Comparison of ENCODE assay signal across 19 cellular contexts in the genomic region with DNA sequence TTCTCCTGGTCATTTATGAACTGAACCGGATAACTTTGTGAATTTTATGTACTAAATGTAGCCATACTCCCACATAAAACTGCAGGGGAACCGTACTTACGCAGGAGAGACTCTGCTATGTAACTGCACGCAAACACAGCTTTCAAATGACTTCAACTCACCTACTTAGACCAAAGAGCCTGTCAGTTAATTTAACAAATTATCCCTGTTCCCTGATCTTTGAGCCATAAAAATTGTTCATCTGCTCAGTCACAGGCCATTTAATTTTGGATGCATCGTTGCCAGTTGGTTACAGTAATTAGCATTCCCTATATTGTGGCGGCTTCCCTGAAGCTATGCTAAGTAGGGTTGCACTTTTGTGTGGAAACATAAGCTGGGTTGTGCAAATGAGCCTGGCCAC. TPM values are rescaled to one million over a fixed set of nuclear protein-coding genes. Genes with fewer than 3 reads are reported as not detected.
DNase-seq lines count a peak whose midpoint lies in the region; TF ChIP-seq lines count a peak whose summit lies in the region.
"Had no signal": no experiment of that assay in that cellular context is flagged by ENCODE, and none has a peak within 500 bp of the region (broad histone marks: within the 10 kb centered on the region; RNA-seq: fewer than 3 reads in every experiment).

No MANE protein-coding gene starts in this region.

- H3K9ac ChIP-seq in Loucy (ENCODE audit: low read depth, low read length, poor library complexity, severe bottlenecking) (no peak overlapping the region), endodermal cell (ENCODE audit: extremely low read depth, low read length, poor library complexity, severe bottlenecking) (no peak overlapping the region)

- no peaks in the 10 kb centered on the region for H3K36me3 Mint-ChIP-seq in endodermal cell (ENCODE audit: low read depth)
- no peaks in the 10 kb centered on the region for H3K36me3 Mint-ChIP-seq in chondrocyte (ENCODE audit: low read depth)
- H3K36me3 Mint-ChIP-seq: activated CD8-positive, alpha-beta memory T cell treated with anti-CD3 and anti-CD28 coated beads, Interleukin-2, amount 10 ng/mL, durations not matched to agents 7 days and 5 days; activated naive CD4-positive, alpha-beta T cell treated with anti-CD3 and anti-CD28 coated beads, Interleukin-2, amount 10 ng/mL, durations not matched to agents 7 days and 5 days; CD4-positive, CD25-positive, alpha-beta regulatory T cell; WTC11 had no signal

- H3K27ac ChIP-seq in endodermal cell (ENCODE audit: low read depth, low read length) (peak overlapping the region; percentile 9), ascending aorta (no peak overlapping the region)

- H3K4me2 ChIP-seq in Loucy (ENCODE audit: low read depth, low read length, poor library complexity, severe bottlenecking), result no peak overlapping the region

- no peak overlapping the region for H3K4me3 ChIP-seq in Loucy (ENCODE audit: low read length, poor library complexity, severe bottlenecking)
- no peak overlapping the region for H3K4me3 ChIP-seq in endodermal cell (ENCODE audit: low read length)
- no peak overlapping the region for H3K4me3 ChIP-seq in ascending aorta

- WGBS in endodermal cell (ENCODE audit: insufficient coverage in 1 of 2, insufficient read length in 1 of 2), 2 experiments, result 93 to 95% methylated on average over 5 of the region's 6 CpGs

- H3K27ac Mint-ChIP-seq in endodermal cell, result no peak overlapping the region
- no peak overlapping the region for H3K27ac Mint-ChIP-seq in chondrocyte (ENCODE audit: unreplicated experiment)
- H3K27ac Mint-ChIP-seq: activated CD8-positive, alpha-beta memory T cell treated with anti-CD3 and anti-CD28 coated beads, Interleukin-2, amount 10 ng/mL, durations not matched to agents 7 days and 5 days; activated naive CD4-positive, alpha-beta T cell treated with anti-CD3 and anti-CD28 coated beads, Interleukin-2, amount 10 ng/mL, durations not matched to agents 7 days and 5 days; CD4-positive, CD25-positive, alpha-beta regulatory T cell; nephron progenitor cell; WTC11 had no signal

- peaks cover under 1% of the 10 kb centered on the region for H3K4me1 Mint-ChIP-seq in endodermal cell
- no peaks in the 10 kb centered on the region for H3K4me1 Mint-ChIP-seq in chondrocyte (ENCODE audit: low read depth)
- H3K4me1 Mint-ChIP-seq: activated CD8-positive, alpha-beta memory T cell treated with anti-CD3 and anti-CD28 coated beads, Interleukin-2, amount 10 ng/mL, durations not matched to agents 7 days and 5 days; activated naive CD4-positive, alpha-beta T cell treated with anti-CD3 and anti-CD28 coated beads, Interleukin-2, amount 10 ng/mL, durations not matched to agents 7 days and 5 days; CD4-positive, CD25-positive, alpha-beta regulatory T cell had no signal

- intact Hi-C loops in ascending aorta (cut with DNase I), result no loop called here

- H3K9me3 Mint-ChIP-seq in endodermal cell, result peaks cover 5% of the 10 kb centered on the region
- H3K9me3 Mint-ChIP-seq in chondrocyte (ENCODE audit: low read depth), result peaks cover 5% of the 10 kb centered on the region
- H3K9me3 Mint-ChIP-seq: activated naive CD4-positive, alpha-beta T cell treated with anti-CD3 and anti-CD28 coated beads, Interleukin-2, amount 10 ng/mL, durations not matched to agents 7 days and 5 days had no signal

- H3K79me2 ChIP-seq in Loucy (ENCODE audit: insufficient read depth, low read length), result no peaks in the 10 kb centered on the region

- H3K4me1 ChIP-seq in Loucy (ENCODE audit: insufficient read depth, low read length, poor library complexity, severe bottlenecking), result no peaks in the 10 kb centered on the region
- H3K4me1 ChIP-seq in endodermal cell (ENCODE audit: control insufficient read depth, insufficient read depth, low read length), result no peaks in the 10 kb centered on the region
- no peaks in the 10 kb centered on the region for H3K4me1 ChIP-seq in ascending aorta

- no peaks in the 10 kb centered on the region for H3K36me3 ChIP-seq in Loucy (ENCODE audit: insufficient read depth, low read length)
- H3K36me3 ChIP-seq in endodermal cell (ENCODE audit: control insufficient read depth, insufficient read depth, low read length), result no peaks in the 10 kb centered on the region
- H3K36me3 ChIP-seq in ascending aorta, result no peaks in the 10 kb centered on the region

- H4K20me1 ChIP-seq in Loucy (ENCODE audit: insufficient read depth, low read length, poor library complexity, severe bottlenecking), result no peaks in the 10 kb centered on the region

- no peaks in the 10 kb centered on the region for H3K27me3 ChIP-seq in Loucy (ENCODE audit: insufficient read depth, low read length, poor library complexity, severe bottlenecking)
- no peaks in the 10 kb centered on the region for H3K27me3 ChIP-seq in endodermal cell (ENCODE audit: control insufficient read depth, insufficient read depth, low read length, poor library complexity, severe bottlenecking)
- H3K27me3 ChIP-seq in ascending aorta, result no peaks in the 10 kb centered on the region

- TF ChIP-seq CTCF in Loucy (conservative IDR thresholded peaks at IDR 0.05; ENCODE audit: low read length) (no peak), endodermal cell (conservative IDR thresholded peaks at IDR 0.05) (no peak), chondrocyte (IDR thresholded peaks at IDR 0.05) (no peak), ascending aorta (IDR thresholded peaks at IDR 0.05) (no peak)

- H2AFZ ChIP-seq in Loucy (ENCODE audit: low read length), result peak overlapping the region; percentile 11; the same call in 1 of the 2 replicates

- H3K9me3 ChIP-seq in Loucy (ENCODE audit: insufficient read depth, low read depth, low read length) (no peaks in the 10 kb centered on the region; the same call in 1 of the 2 replicates), endodermal cell (ENCODE audit: control insufficient read depth, low read length) (no peaks in the 10 kb centered on the region), ascending aorta (no peaks in the 10 kb centered on the region)

- no peaks in the 10 kb centered on the region for H3K9me2 ChIP-seq in Loucy (replicated peaks; ENCODE audit: low read depth, low read length)

- peak; percentile 58 for DNase-seq in NCI-H1417 treated with DMSO at 0.1 percent for 48 hours (lab: John Stamatoyannopoulos, UW)
- DNase-seq in NCI-H446 treated with DMSO at 0.1 percent for 48 hours (lab: John Stamatoyannopoulos, UW), result peak; percentile 76
- DNase-seq in endodermal cell, result no peak
- no peak for DNase-seq in chondrocyte (ENCODE audit: low spot score)
- DNase-seq in NCI-H146 treated with DMSO at 0.1 percent for 48 hours (lab: John Stamatoyannopoulos, UW; ENCODE audit: unreplicated experiment), result no peak
- DNase-seq in ascending aorta (ENCODE audit: low spot score in 2 of 2), result no peak
- DNase-seq: activated CD4-positive, alpha-beta T cell treated with anti-CD3 and anti-CD28 coated beads, Interleukin-2, amount 50 U/mL, for 1 hour; activated CD8-positive, alpha-beta memory T cell treated with anti-CD3 and anti-CD28 coated beads, Interleukin-2, amount 10 ng/mL, durations not matched to agents 7 days and 5 days; activated naive CD4-positive, alpha-beta T cell treated with anti-CD3 and anti-CD28 coated beads, Interleukin-2, amount 10 ng/mL, durations not matched to agents 7 days and 5 days; anterior cingulate cortex; CD4-positive, CD25-positive, alpha-beta regulatory T cell; dermis blood vessel endothelial cell; GOT3; NCI-H510A treated with DMSO at 0.1 percent for 48 hours; nephron progenitor cell; RPMI8226; T1000 had no signal

- no peak overlapping the region for H3K4me3 Mint-ChIP-seq in endodermal cell
- no peak overlapping the region for H3K4me3 Mint-ChIP-seq in chondrocyte (ENCODE audit: unreplicated experiment)
- H3K4me3 Mint-ChIP-seq: activated CD8-positive, alpha-beta memory T cell treated with anti-CD3 and anti-CD28 coated beads, Interleukin-2, amount 10 ng/mL, durations not matched to agents 7 days and 5 days; activated naive CD4-positive, alpha-beta T cell treated with anti-CD3 and anti-CD28 coated beads, Interleukin-2, amount 10 ng/mL, durations not matched to agents 7 days and 5 days; CD4-positive, CD25-positive, alpha-beta regulatory T cell; nephron progenitor cell; WTC11 had no signal

- H3K27me3 Mint-ChIP-seq in endodermal cell (ENCODE audit: insufficient read depth) (peaks cover 25% of the 10 kb centered on the region), chondrocyte (ENCODE audit: low read depth) (peaks cover 8% of the 10 kb centered on the region)

- no peaks in the 10 kb centered on the region for H3F3A ChIP-seq in Loucy (ENCODE audit: low read depth)

RNA-seq across cellular contexts. Expression of a gene that starts 21.1 kb away (rescaled TPM):
- total RNA-seq in endodermal cell (10 to 100 TPM; 16.7 to 28.6 TPM), chondrocyte (8.3 to 9.4 TPM (median 8.8 TPM) in 3 replicates), ascending aorta (1.8 TPM)
- 25.0 TPM for polyA plus RNA-seq in endodermal cell (2013, experiment 1 of 2)
- 22.9 TPM for polyA plus RNA-seq in endodermal cell (2013, experiment 2 of 2)

Comparison
In these comparisons a context has a peak if more than half of its experiments do, and no peak if none do; other contexts are left out.
1. DNase-seq: peak in NCI-H1417 treated with DMSO at 0.1 percent for 48 hours (single experiment) and NCI-H446 treated with DMSO at 0.1 percent for 48 hours (single experiment); none in endodermal cell (single experiment), chondrocyte (single experiment), NCI-H146 treated with DMSO at 0.1 percent for 48 hours (single experiment) and ascending aorta (0 of 2).